14 cellular contexts compared by ENCODE assay signal in the genomic region with DNA sequence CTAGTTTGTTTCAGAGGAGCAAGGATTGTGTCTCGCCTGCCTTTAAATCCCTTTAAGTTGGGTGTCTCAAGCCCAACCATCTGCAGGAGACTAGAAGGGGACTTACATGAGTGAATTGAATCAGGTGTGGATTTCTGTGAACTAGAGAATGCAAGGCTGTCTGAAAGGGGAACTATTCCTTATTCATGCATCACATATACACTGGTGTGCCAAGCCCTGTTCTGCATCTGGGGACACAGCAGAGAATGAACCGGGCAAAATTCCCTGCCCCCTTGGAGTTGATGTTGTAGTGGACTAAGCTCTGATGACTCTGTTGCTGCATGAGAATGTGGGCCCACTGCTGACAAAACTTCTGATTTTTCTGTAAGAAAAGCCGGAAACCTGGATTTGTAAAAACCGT.
DNase-seq lines count a peak whose midpoint lies in the region; ATAC-seq and TF ChIP-seq lines count a peak whose summit lies in the region.
"Had no signal": no experiment of that assay in that cellular context is flagged by ENCODE, and none has a peak within 500 bp of the region (broad histone marks: within the 10 kb centered on the region; RNA-seq: fewer than 3 reads in every experiment).

No MANE protein-coding gene starts in this region.

- no peaks in the 10 kb centered on the region for H3K27me3 Mint-ChIP-seq in activated naive CD8-positive, alpha-beta T cell treated with anti-CD3 and anti-CD28 coated beads for 36 hours
- no peaks in the 10 kb centered on the region for H3K27me3 Mint-ChIP-seq in naive thymus-derived CD4-positive, alpha-beta T cell

- peaks cover 11 to 47% (median 27%) of the 10 kb centered on the region in 10 experiments for H3K4me1 ChIP-seq in BLaER1 treated with 17β-estradiol and CSF1 and Interleukin-3, amounts not matched to agents 10 nM and 100 nM
- H3K4me1 ChIP-seq in Loucy (ENCODE audit: insufficient read depth, low read length, poor library complexity, severe bottlenecking) = peaks cover 31% of the 10 kb centered on the region
- H3K4me1 ChIP-seq in naive thymus-derived CD4-positive, alpha-beta T cell (ENCODE audit: control insufficient read depth in 2 of 2, insufficient read depth in 2 of 2, low read length in 2 of 2) = peaks cover 8 to 16% of the 10 kb centered on the region in 2 donors
- no peaks in the 10 kb centered on the region for H3K4me1 ChIP-seq in transverse colon
- H3K4me1 ChIP-seq in right atrium auricular region = no peaks in the 10 kb centered on the region
- H3K4me1 ChIP-seq: Caco-2 had no signal

- DNase-seq in activated naive CD8-positive, alpha-beta T cell treated with anti-CD3 and anti-CD28 coated beads for 36 hours = no peak
- no peak for DNase-seq in naive thymus-derived CD4-positive, alpha-beta T cell
- DNase-seq in transverse colon = no peak
- no peak for DNase-seq in cerebellum (ENCODE audit: low spot score)
- no peak for DNase-seq in right atrium auricular region (ENCODE audit: low spot score)
- DNase-seq: C1 segment of cervical spinal cord, Caco-2, DMS53, NCI-H187 treated with DMSO at 0.1 percent for 48 hours, NCI-H446, SIG-M5 had no signal

- ATAC-seq in naive thymus-derived CD4-positive, alpha-beta T cell = peak; percentile 29
- ATAC-seq: HCT116 had no signal

- no peak overlapping the region for H2AFZ ChIP-seq in Loucy (ENCODE audit: low read length)

- no peaks in the 10 kb centered on the region for H3K9me3 ChIP-seq in BLaER1 treated with 17β-estradiol and CSF1 and Interleukin-3, amounts not matched to agents 10 nM and 100 nM (replicated peaks in 1 of 11)
- H3K9me3 ChIP-seq in Loucy (ENCODE audit: insufficient read depth, low read depth, low read length) = no peaks in the 10 kb centered on the region
- H3K9me3 ChIP-seq in naive thymus-derived CD4-positive, alpha-beta T cell (ENCODE audit: control insufficient read depth in 2 of 3, low read length in 3 of 3) = no peaks in the 10 kb centered on the region
- no peaks in the 10 kb centered on the region for H3K9me3 ChIP-seq in transverse colon
- H3K9me3 ChIP-seq in right atrium auricular region = no peaks in the 10 kb centered on the region
- H3K9me3 ChIP-seq: Caco-2 had no signal

- in situ Hi-C loops in transverse colon (cut with MboI; ENCODE audit: low pct_ligation_motif_present in 1 of 4, low pct_unique_long_range_greater_than_20kb in 1 of 4, low sequenced_read_pairs in 3 of 4) = no loop called here

- CTCF ChIA-PET in naive thymus-derived CD4-positive, alpha-beta T cell (lab: Charles Lee) = interaction anchor here (0.8 to 2.0 kb wide), 4 partner anchors 13 to 163 kb away, joined by 3 to 8 read pairs (median 5); no protein-coding TSS in a partner anchor

- WGBS in transverse colon (ENCODE audit: low coverage in 1 of 2), 2 donors = 78 to 79% methylated on average over 3 to 4 of the region's 4 CpGs

- peak overlapping the region in 3 of 11 experiments; percentile 3 to 27 (median 20); a peak in 1 of 22 replicates for H3K9ac ChIP-seq in BLaER1 treated with 17β-estradiol and CSF1 and Interleukin-3, amounts not matched to agents 10 nM and 100 nM
- H3K9ac ChIP-seq in Loucy (ENCODE audit: low read depth, low read length, poor library complexity, severe bottlenecking) = peak overlapping the region; percentile 67

- peaks cover 0 to 97% (median 28%) of the 10 kb centered on the region in 11 experiments; a peak in 10 of 22 replicates for H4K20me1 ChIP-seq in BLaER1 treated with 17β-estradiol and CSF1 and Interleukin-3, amounts not matched to agents 10 nM and 100 nM
- no peaks in the 10 kb centered on the region for H4K20me1 ChIP-seq in Loucy (ENCODE audit: insufficient read depth, low read length, poor library complexity, severe bottlenecking)

- peaks cover 74% of the 10 kb centered on the region for H3K79me2 ChIP-seq in Loucy (ENCODE audit: insufficient read depth, low read length)

- no peak overlapping the region for H3K4me3 Mint-ChIP-seq in activated naive CD8-positive, alpha-beta T cell treated with anti-CD3 and anti-CD28 coated beads for 36 hours
- H3K4me3 Mint-ChIP-seq in naive thymus-derived CD4-positive, alpha-beta T cell = peak overlapping the region in 6 of 10 donors; percentile 12 to 56 (median 36)

- no peaks in the 10 kb centered on the region for H3K9me2 ChIP-seq in Loucy (replicated peaks; ENCODE audit: low read depth, low read length)

- H3F3A ChIP-seq in Loucy (ENCODE audit: low read depth) = 0 out of 2 replicates have a peak, but pooled peaks cover 5% of the 10 kb centered on the region

- peak overlapping the region; percentile 36 to 79 (median 68) for H3K4me2 ChIP-seq in BLaER1 treated with 17β-estradiol and CSF1 and Interleukin-3, amounts not matched to agents 10 nM and 100 nM
- H3K4me2 ChIP-seq in Loucy (ENCODE audit: low read depth, low read length, poor library complexity, severe bottlenecking) = peak overlapping the region; percentile 76

- H3K27ac Mint-ChIP-seq in activated naive CD8-positive, alpha-beta T cell treated with anti-CD3 and anti-CD28 coated beads for 36 hours = peak overlapping the region; percentile 8
- peak overlapping the region in 6 of 9 donors; percentile 1 to 80 (median 24) for H3K27ac Mint-ChIP-seq in naive thymus-derived CD4-positive, alpha-beta T cell

- intact Hi-C loops in naive thymus-derived CD4-positive, alpha-beta T cell (cut with micrococcal nuclease) = loop anchor here in 1 of 2 donors (2.0 kb wide), 1 partner anchor 18 kb away; no protein-coding TSS in a partner anchor
- intact Hi-C loops in transverse colon (cut with DNase I; ENCODE audit: low total_unique reads) = no loop called here

- H3K36me3 Mint-ChIP-seq in activated naive CD8-positive, alpha-beta T cell treated with anti-CD3 and anti-CD28 coated beads for 36 hours = peaks cover 55% of the 10 kb centered on the region
- H3K36me3 Mint-ChIP-seq in naive thymus-derived CD4-positive, alpha-beta T cell = peaks cover 8 to 57% (median 38%) of the 10 kb centered on the region in 5 donors

- no peak for TF ChIP-seq POLR2A in transverse colon (IDR thresholded peaks at IDR 0.05)

- peaks cover 0 to 68% (median 5%) of the 10 kb centered on the region in 11 experiments; a peak in 10 of 22 replicates for H3K36me3 ChIP-seq in BLaER1 treated with 17β-estradiol and CSF1 and Interleukin-3, amounts not matched to agents 10 nM and 100 nM
- peaks cover 6% of the 10 kb centered on the region; the same call in 1 of the 2 replicates for H3K36me3 ChIP-seq in Loucy (ENCODE audit: insufficient read depth, low read length)
- H3K36me3 ChIP-seq in naive thymus-derived CD4-positive, alpha-beta T cell (ENCODE audit: control insufficient read depth in 2 of 3, insufficient read depth in 3 of 3, low read length in 3 of 3) = peaks cover 0 to 3% (median 0%) of the 10 kb centered on the region in 3 experiments
- H3K36me3 ChIP-seq in transverse colon = no peaks in the 10 kb centered on the region
- no peaks in the 10 kb centered on the region for H3K36me3 ChIP-seq in right atrium auricular region

- peak overlapping the region in 3 of 11 experiments; percentile 12 to 30 (median 14); a peak in 4 of 22 replicates for H3K27ac ChIP-seq in BLaER1 treated with 17β-estradiol and CSF1 and Interleukin-3, amounts not matched to agents 10 nM and 100 nM
- no peak overlapping the region for H3K27ac ChIP-seq in naive thymus-derived CD4-positive, alpha-beta T cell (ENCODE audit: low read depth, low read length)
- H3K27ac ChIP-seq in transverse colon = no peak overlapping the region
- H3K27ac ChIP-seq in right atrium auricular region = no peak overlapping the region

- H3K4me3 ChIP-seq in BLaER1 treated with 17β-estradiol and CSF1 and Interleukin-3, amounts not matched to agents 10 nM and 100 nM = no peak overlapping the region
- H3K4me3 ChIP-seq in Loucy (ENCODE audit: low read length, poor library complexity, severe bottlenecking) (peak overlapping the region; percentile 51), transverse colon (no peak overlapping the region), right atrium auricular region (no peak overlapping the region)
- H3K4me3 ChIP-seq in naive thymus-derived CD4-positive, alpha-beta T cell (ENCODE audit: low read length) = no peak overlapping the region

- TF ChIP-seq EP300 in transverse colon (IDR thresholded peaks at IDR 0.05; ENCODE audit: low read depth) = no peak

- no peaks in the 10 kb centered on the region for H3K9me3 Mint-ChIP-seq in activated naive CD8-positive, alpha-beta T cell treated with anti-CD3 and anti-CD28 coated beads for 36 hours
- no peaks in the 10 kb centered on the region for H3K9me3 Mint-ChIP-seq in naive thymus-derived CD4-positive, alpha-beta T cell

- no peak for TF ChIP-seq CTCF in Loucy (conservative IDR thresholded peaks at IDR 0.05; ENCODE audit: low read length)
- TF ChIP-seq CTCF in transverse colon (IDR thresholded peaks at IDR 0.05) = no peak
- TF ChIP-seq CTCF in right atrium auricular region (IDR thresholded peaks at IDR 0.05) = no peak

- POLR2A ChIA-PET in naive thymus-derived CD4-positive, alpha-beta T cell (lab: Charles Lee) = interaction anchor here (0.6 to 1.5 kb wide), 5 partner anchors 12 to 139 kb away, joined by 3 to 5 read pairs (median 4); no protein-coding TSS in a partner anchor

- H3K4me1 Mint-ChIP-seq in activated naive CD8-positive, alpha-beta T cell treated with anti-CD3 and anti-CD28 coated beads for 36 hours = peaks cover 65% of the 10 kb centered on the region
- peaks cover 25 to 55% (median 45%) of the 10 kb centered on the region in 7 donors for H3K4me1 Mint-ChIP-seq in naive thymus-derived CD4-positive, alpha-beta T cell

- no peaks in the 10 kb centered on the region for H3K27me3 ChIP-seq in BLaER1 treated with 17β-estradiol and CSF1 and Interleukin-3, amounts not matched to agents 10 nM and 100 nM
- H3K27me3 ChIP-seq in Loucy (ENCODE audit: insufficient read depth, low read length, poor library complexity, severe bottlenecking) (no peaks in the 10 kb centered on the region), transverse colon (no peaks in the 10 kb centered on the region), right atrium auricular region (no peaks in the 10 kb centered on the region)
- H3K27me3 ChIP-seq in naive thymus-derived CD4-positive, alpha-beta T cell (ENCODE audit: control insufficient read depth in 2 of 2, insufficient read depth in 2 of 2, low read length in 2 of 2) = no peaks in the 10 kb centered on the region
